In genomic region chr11:111422494-111423249, GRCh38 we compare ENCODE assay signal across 8 cellular contexts. TPM values are rescaled to one million over a fixed set of nuclear protein-coding genes. Genes with fewer than 3 reads are reported as not detected.
DNase-seq lines count a peak whose midpoint lies in the region; ATAC-seq and TF ChIP-seq lines count a peak whose summit lies in the region.

No MANE protein-coding gene starts in this region.

- WGBS in stomach, 5 donors, result 38 to 56% (median 46%) methylated on average over 10 to 12 of the region's 12 CpGs

- TF ChIP-seq CTCF in stomach (IDR thresholded peaks at IDR 0.05), result peak in 5 of 7 experiments; percentile 57 to 84 (median 82)

- H3K27me3 ChIP-seq in stomach, result no peaks in the 10 kb centered on the region

- intact Hi-C loops in stomach (cut with DNase I; ENCODE audit: low total_unique reads), result no loop called here

- no peak for TF ChIP-seq EP300 in stomach (IDR thresholded peaks at IDR 0.05)

- H3K27ac ChIP-seq in caudate nucleus (ENCODE audit: low read depth, low read length) (no peak overlapping the region), stomach (no peak overlapping the region)

- TF ChIP-seq POLR2A in stomach (IDR thresholded peaks at IDR 0.05), result no peak

- H3K9me3 ChIP-seq in stomach, result no peaks in the 10 kb centered on the region

- peak; percentile 81 for ATAC-seq in HG02642 (IDR thresholded peaks at IDR 0.05; ENCODE audit: poor library complexity, unreplicated experiment)

- H3K4me3 ChIP-seq in stomach, result no peak overlapping the region

- peak; percentile 78 for DNase-seq in activated effector memory CD4-positive, alpha-beta T cell treated with anti-CD3 and anti-CD28 coated beads, Interleukin-2, amount 50 U/mL, for 16 hours
- no peak for DNase-seq in activated effector memory CD4-positive, alpha-beta T cell treated with Interleukin-2 at 50 U/mL for 16 hours
- DNase-seq in NCI-H128 (lab: John Stamatoyannopoulos, UW; ENCODE audit: unreplicated experiment) (peak; percentile 37), UCSD-AML1 (lab: John Stamatoyannopoulos, UW; ENCODE audit: unreplicated experiment) (peak; percentile 43), caudate nucleus (lab: John Stamatoyannopoulos, UW) (peak in 35 of 61 donors; percentile 2 to 50 (median 16)), medulla oblongata (ENCODE audit: extremely low spot score) (peak; percentile 57), stomach (peak; percentile 79)

- H3K36me3 ChIP-seq in stomach, result no peaks in the 10 kb centered on the region

- peaks cover 30 to 32% (median 30%) of the 10 kb centered on the region in 4 donors for H3K4me1 ChIP-seq in stomach

RNA-seq across cellular contexts. Expression of gene POU2AF1, which starts 43.6 kb away (rescaled TPM):
- total RNA-seq in stomach, result 10 to 100 TPM in 2 of 5 donors, 1 to 10 TPM in 2, not detected in 1; 2.8 to 43.2 (median 14.8) TPM
- polyA plus RNA-seq in stomach, result 10 to 100 TPM in 1 of 3 donors, 1 to 10 TPM in 2; 7.0 to 12.3 (median 8.8) TPM
